Comparison of ENCODE assay signal across 1 cellular context in the genomic region with DNA sequence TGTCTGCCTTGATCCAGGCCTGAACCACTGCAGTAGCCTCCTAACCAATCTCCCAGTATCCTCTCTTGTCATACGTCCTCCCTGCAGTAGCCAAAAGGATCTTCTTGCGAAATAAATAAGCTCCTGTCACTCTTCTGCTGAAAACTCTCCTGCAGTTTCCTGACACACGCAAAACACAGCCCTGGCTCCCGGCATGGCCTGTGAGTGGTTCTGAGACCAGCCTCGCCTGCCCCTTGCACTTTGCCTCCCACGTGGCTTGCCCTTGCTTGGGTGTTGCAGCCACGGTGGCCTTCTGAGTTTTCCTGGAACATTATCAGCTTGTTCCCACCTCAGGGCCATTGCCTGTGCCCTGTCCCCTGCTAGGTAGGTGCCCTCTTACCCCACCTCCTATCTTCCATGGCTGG.
A peak's percentile ranks its signal among the peaks of the same experiment; 100 is the strongest.
TF ChIP-seq lines count a peak whose summit lies in the region.

No MANE protein-coding gene starts in this region.

TF ChIP-seq in HepG2, 621 proteins besides CTCF, POLR2A, EP300 and RAD21 (continued from another document and continues in another):
- TF ChIP-seq HNF4G (IDR thresholded peaks at IDR 0.05; ENCODE audit: borderline replicate concordance, low read depth, low read length) (peak; percentile 79), HNF4G (CRISPR knock-in tag; IDR thresholded peaks at IDR 0.05; ENCODE audit: borderline replicate concordance, low read depth) (peak; percentile 85), NR1H2 (CRISPR knock-in tag; IDR thresholded peaks at IDR 0.05; ENCODE audit: borderline replicate concordance, low read depth) (no peak), KLF16 (CRISPR knock-in tag; IDR thresholded peaks at IDR 0.05) (peak in 1 of 2 experiments; percentile 64; a peak in 2 of 4 replicates), KLF13 (CRISPR knock-in tag; IDR thresholded peaks at IDR 0.05) (no peak), CHCHD3 (CRISPR knock-in tag; IDR thresholded peaks at IDR 0.05) (0 out of 2 replicates have a peak, but pooled peaks have one; percentile 33), NFRKB (IDR thresholded peaks at IDR 0.05) (no peak), ZNF510 (CRISPR knock-in tag; IDR thresholded peaks at IDR 0.05; ENCODE audit: low read depth) (no peak), HOXA9 (CRISPR knock-in tag; IDR thresholded peaks at IDR 0.05; ENCODE audit: borderline replicate concordance) (no peak), MAX (IDR thresholded peaks at IDR 0.05) (peak; percentile 99), HDAC1 (CRISPR knock-in tag; IDR thresholded peaks at IDR 0.05) (peak; percentile 84), IRF2 (CRISPR knock-in tag; IDR thresholded peaks at IDR 0.05) (peak; percentile 79), ZNF879 (CRISPR knock-in tag; IDR thresholded peaks at IDR 0.05) (no peak), PAX8 (CRISPR knock-in tag; IDR thresholded peaks at IDR 0.05; ENCODE audit: borderline replicate concordance) (no peak), MBNL3 (CRISPR knock-in tag; conservative IDR thresholded peaks at IDR 0.05) (no peak), KLF6 (CRISPR knock-in tag; IDR thresholded peaks at IDR 0.05) (peak; percentile 79; the same call in 1 of the 2 replicates), AGO1 (IDR thresholded peaks at IDR 0.05; ENCODE audit: low read depth, low read length, poor library complexity, severe bottlenecking) (no peak), SP1 (IDR thresholded peaks at IDR 0.05) (no peak), SP1 (CRISPR knock-in tag; IDR thresholded peaks at IDR 0.05) (no peak), SUZ12 (IDR thresholded peaks at IDR 0.05; ENCODE audit: low read depth, low read length) (no peak), ZNF34 (CRISPR knock-in tag; IDR thresholded peaks at IDR 0.05; ENCODE audit: borderline replicate concordance) (no peak), MXD4 (CRISPR knock-in tag; IDR thresholded peaks at IDR 0.05) (peak; percentile 93), LCORL (IDR thresholded peaks at IDR 0.05) (no peak), LCORL (CRISPR knock-in tag; IDR thresholded peaks at IDR 0.05) (no peak; the same call in none of the 2 replicates), ZSCAN22 (CRISPR knock-in tag; IDR thresholded peaks at IDR 0.05) (no peak), TFDP2 (CRISPR knock-in tag; IDR thresholded peaks at IDR 0.05) (peak; percentile 89), THAP8 (CRISPR knock-in tag; IDR thresholded peaks at IDR 0.05; ENCODE audit: borderline replicate concordance) (no peak), SKIL (CRISPR knock-in tag; IDR thresholded peaks at IDR 0.05; ENCODE audit: borderline replicate concordance) (no peak), CAMTA2 (CRISPR knock-in tag; IDR thresholded peaks at IDR 0.05; ENCODE audit: borderline replicate concordance) (peak; percentile 33; the same call in 1 of the 2 replicates), YEATS2 (CRISPR knock-in tag; IDR thresholded peaks at IDR 0.05; ENCODE audit: borderline replicate concordance) (peak; percentile 72; the same call in 1 of the 2 replicates), ZBTB3 (CRISPR knock-in tag; IDR thresholded peaks at IDR 0.05; ENCODE audit: borderline replicate concordance, low read depth) (no peak), ZNF232 (CRISPR knock-in tag; IDR thresholded peaks at IDR 0.05; ENCODE audit: borderline replicate concordance) (0 out of 2 replicates have a peak, but pooled peaks have one; percentile 51), ZNF296 (CRISPR knock-in tag; conservative IDR thresholded peaks at IDR 0.05) (no peak), ZNF644 (CRISPR knock-in tag; IDR thresholded peaks at IDR 0.05; ENCODE audit: low read depth) (peak; percentile 61; the same call in 1 of the 2 replicates), ZBTB2 (CRISPR knock-in tag; IDR thresholded peaks at IDR 0.05; ENCODE audit: low read depth) (no peak), GTF3A (CRISPR knock-in tag; conservative IDR thresholded peaks at IDR 0.05) (no peak), HBP1 (CRISPR knock-in tag; IDR thresholded peaks at IDR 0.05; ENCODE audit: low read depth) (peak; percentile 51; the same call in 1 of the 2 replicates), ZNF589 (CRISPR knock-in tag; conservative IDR thresholded peaks at IDR 0.05) (no peak), ATF1 (CRISPR knock-in tag; IDR thresholded peaks at IDR 0.05) (no peak), ZNF382 (CRISPR knock-in tag; IDR thresholded peaks at IDR 0.05; ENCODE audit: borderline replicate concordance) (no peak)
- TF ChIP-seq, protein P1, sequence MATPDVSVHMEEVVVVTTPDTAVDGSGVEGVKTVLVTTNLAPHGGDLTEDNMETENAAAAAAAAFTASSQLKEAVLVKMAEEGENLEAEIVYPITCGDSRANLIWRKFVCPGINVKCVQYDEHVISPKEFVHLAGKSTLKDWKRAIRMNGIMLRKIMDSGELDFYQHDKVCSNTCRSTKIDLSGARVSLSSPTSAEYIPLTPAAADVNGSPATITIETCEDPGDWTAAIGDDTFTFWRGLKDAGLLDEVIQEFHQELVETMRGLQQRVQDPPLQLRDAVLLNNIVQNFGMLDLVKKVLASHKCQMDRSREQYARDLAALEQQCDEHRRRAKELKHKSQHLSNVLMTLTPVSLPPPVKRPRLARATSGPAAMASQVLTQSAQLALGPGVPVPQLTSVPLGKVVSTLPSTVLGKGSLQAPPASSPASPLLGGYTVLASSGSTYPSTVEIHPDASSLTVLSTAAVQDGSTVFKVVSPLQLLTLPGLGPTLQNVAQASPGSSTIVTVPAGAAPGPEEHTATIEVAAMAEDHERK (CRISPR knock-in tag; IDR thresholded peaks at IDR 0.05; ENCODE audit: low read depth) = no peak
- TF ChIP-seq, protein P2, sequence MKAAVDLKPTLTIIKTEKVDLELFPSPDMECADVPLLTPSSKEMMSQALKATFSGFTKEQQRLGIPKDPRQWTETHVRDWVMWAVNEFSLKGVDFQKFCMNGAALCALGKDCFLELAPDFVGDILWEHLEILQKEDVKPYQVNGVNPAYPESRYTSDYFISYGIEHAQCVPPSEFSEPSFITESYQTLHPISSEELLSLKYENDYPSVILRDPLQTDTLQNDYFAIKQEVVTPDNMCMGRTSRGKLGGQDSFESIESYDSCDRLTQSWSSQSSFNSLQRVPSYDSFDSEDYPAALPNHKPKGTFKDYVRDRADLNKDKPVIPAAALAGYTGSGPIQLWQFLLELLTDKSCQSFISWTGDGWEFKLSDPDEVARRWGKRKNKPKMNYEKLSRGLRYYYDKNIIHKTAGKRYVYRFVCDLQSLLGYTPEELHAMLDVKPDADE (CRISPR knock-in tag; IDR thresholded peaks at IDR 0.05) = no peak
- TF ChIP-seq, protein P3, sequence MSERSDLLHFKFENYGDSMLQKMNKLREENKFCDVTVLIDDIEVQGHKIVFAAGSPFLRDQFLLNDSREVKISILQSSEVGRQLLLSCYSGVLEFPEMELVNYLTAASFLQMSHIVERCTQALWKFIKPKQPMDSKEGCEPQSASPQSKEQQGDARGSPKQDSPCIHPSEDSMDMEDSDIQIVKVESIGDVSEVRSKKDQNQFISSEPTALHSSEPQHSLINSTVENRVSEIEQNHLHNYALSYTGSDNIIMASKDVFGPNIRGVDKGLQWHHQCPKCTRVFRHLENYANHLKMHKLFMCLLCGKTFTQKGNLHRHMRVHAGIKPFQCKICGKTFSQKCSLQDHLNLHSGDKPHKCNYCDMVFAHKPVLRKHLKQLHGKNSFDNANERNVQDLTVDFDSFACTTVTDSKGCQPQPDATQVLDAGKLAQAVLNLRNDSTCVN (CRISPR knock-in tag; IDR thresholded peaks at IDR 0.05; ENCODE audit: borderline replicate concordance) = peak; percentile 29; the same call in 1 of the 2 replicates
- TF ChIP-seq, protein P4, sequence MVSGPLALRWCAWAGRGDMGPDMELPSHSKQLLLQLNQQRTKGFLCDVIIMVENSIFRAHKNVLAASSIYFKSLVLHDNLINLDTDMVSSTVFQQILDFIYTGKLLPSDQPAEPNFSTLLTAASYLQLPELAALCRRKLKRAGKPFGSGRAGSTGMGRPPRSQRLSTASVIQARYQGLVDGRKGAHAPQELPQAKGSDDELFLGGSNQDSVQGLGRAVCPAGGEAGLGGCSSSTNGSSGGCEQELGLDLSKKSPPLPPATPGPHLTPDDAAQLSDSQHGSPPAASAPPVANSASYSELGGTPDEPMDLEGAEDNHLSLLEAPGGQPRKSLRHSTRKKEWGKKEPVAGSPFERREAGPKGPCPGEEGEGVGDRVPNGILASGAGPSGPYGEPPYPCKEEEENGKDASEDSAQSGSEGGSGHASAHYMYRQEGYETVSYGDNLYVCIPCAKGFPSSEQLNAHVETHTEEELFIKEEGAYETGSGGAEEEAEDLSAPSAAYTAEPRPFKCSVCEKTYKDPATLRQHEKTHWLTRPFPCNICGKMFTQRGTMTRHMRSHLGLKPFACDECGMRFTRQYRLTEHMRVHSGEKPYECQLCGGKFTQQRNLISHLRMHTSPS (CRISPR knock-in tag; IDR thresholded peaks at IDR 0.05; ENCODE audit: low read depth) = peak; percentile 59; the same call in 1 of the 2 replicates
- TF ChIP-seq, protein P5, sequence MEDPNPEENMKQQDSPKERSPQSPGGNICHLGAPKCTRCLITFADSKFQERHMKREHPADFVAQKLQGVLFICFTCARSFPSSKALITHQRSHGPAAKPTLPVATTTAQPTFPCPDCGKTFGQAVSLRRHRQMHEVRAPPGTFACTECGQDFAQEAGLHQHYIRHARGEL (CRISPR knock-in tag; IDR thresholded peaks at IDR 0.05) = no peak
- TF ChIP-seq, protein P6, sequence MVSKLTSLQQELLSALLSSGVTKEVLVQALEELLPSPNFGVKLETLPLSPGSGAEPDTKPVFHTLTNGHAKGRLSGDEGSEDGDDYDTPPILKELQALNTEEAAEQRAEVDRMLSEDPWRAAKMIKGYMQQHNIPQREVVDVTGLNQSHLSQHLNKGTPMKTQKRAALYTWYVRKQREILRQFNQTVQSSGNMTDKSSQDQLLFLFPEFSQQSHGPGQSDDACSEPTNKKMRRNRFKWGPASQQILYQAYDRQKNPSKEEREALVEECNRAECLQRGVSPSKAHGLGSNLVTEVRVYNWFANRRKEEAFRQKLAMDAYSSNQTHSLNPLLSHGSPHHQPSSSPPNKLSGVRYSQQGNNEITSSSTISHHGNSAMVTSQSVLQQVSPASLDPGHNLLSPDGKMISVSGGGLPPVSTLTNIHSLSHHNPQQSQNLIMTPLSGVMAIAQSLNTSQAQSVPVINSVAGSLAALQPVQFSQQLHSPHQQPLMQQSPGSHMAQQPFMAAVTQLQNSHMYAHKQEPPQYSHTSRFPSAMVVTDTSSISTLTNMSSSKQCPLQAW (CRISPR knock-in tag; IDR thresholded peaks at IDR 0.05) = peak; percentile 80; the same call in 1 of the 2 replicates
